Comparison of ENCODE assay signal across 11 cellular contexts in the genomic region with DNA sequence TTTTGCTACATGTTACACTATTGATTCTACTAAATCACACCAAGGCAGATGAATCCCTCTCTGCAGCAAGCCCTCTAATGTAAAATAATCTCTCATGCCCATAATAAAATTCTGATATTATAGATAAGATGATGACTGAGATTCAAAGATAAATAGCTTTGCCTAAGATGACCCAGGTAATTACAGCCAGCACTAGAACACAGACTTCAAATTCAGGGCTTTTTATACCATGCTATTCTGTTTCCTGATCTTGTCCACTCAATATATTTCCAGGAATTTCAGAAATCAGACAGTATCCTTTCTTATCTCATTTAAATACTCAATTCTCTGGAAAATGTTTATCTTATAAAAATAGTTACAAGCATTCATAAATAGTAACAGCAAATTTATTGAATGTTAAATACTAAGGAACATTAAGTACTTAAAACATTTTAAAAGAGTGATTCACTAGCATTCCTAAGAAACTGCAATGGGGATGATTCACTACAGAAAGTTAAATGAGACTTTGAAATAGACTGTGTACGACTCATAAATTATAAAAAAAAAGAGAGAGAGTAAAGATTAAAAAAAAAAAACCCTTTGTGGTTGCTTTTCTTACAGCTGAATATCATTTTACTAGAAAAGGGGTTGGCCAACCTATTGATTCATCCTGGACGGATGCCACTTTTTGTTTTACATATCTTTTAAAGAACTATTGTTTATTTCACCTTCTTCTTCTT. TPM values are rescaled to one million over a fixed set of nuclear protein-coding genes. Genes with fewer than 3 reads are reported as not detected.
DNase-seq lines count a peak whose midpoint lies in the region; ATAC-seq and TF ChIP-seq lines count a peak whose summit lies in the region.
"Had no signal": no experiment of that assay in that cellular context is flagged by ENCODE, and none has a peak within 500 bp of the region (broad histone marks: within the 10 kb centered on the region; RNA-seq: fewer than 3 reads in every experiment).

No MANE protein-coding gene starts in this region.

- H3K4me1 ChIP-seq in transverse colon: peaks cover 3 to 13% (median 7%) of the 10 kb centered on the region in 4 donors
- H3K4me1 ChIP-seq in CD8-positive, alpha-beta memory T cell (ENCODE audit: insufficient read depth, low read length): peaks cover 19% of the 10 kb centered on the region

- peaks cover 66% of the 10 kb centered on the region for H3K4me1 Mint-ChIP-seq in activated naive CD4-positive, alpha-beta T cell treated with anti-CD3 and anti-CD28 coated beads, Interleukin-2, amount 10 ng/mL, durations not matched to agents 7 days and 5 days
- H3K4me1 Mint-ChIP-seq in CD8-positive, alpha-beta memory T cell: peaks cover 7 to 23% (median 21%) of the 10 kb centered on the region in 3 donors

- 26 to 32% methylated on average over 2 of the region's 2 CpGs for WGBS in transverse colon (ENCODE audit: low coverage in 1 of 2), 2 donors

- H3K27me3 Mint-ChIP-seq in activated naive CD4-positive, alpha-beta T cell treated with anti-CD3 and anti-CD28 coated beads, Interleukin-2, amount 10 ng/mL, durations not matched to agents 7 days and 5 days: no peaks in the 10 kb centered on the region
- H3K27me3 Mint-ChIP-seq in CD8-positive, alpha-beta memory T cell: peaks cover 0 to 5% of the 10 kb centered on the region in 2 donors

- peaks cover 2% of the 10 kb centered on the region for H3K9me3 Mint-ChIP-seq in activated naive CD4-positive, alpha-beta T cell treated with anti-CD3 and anti-CD28 coated beads, Interleukin-2, amount 10 ng/mL, durations not matched to agents 7 days and 5 days
- no peaks in the 10 kb centered on the region for H3K9me3 Mint-ChIP-seq in CD8-positive, alpha-beta memory T cell

- in situ Hi-C loops in transverse colon (cut with MboI; ENCODE audit: low pct_ligation_motif_present in 1 of 4, low pct_unique_long_range_greater_than_20kb in 1 of 4, low sequenced_read_pairs in 3 of 4): no loop called here

- no peak for TF ChIP-seq CTCF in VCaP (conservative IDR thresholded peaks at IDR 0.05)
- TF ChIP-seq CTCF in foreskin fibroblast (IDR thresholded peaks at IDR 0.05; ENCODE audit: low read depth, low read length): no peak
- no peak for TF ChIP-seq CTCF in transverse colon (IDR thresholded peaks at IDR 0.05)

- ATAC-seq in HG03108 (IDR thresholded peaks at IDR 0.05; ENCODE audit: unreplicated experiment): no peak
- ATAC-seq: left ventricle myocardium superior had no signal

- CTCF ChIA-PET in activated naive CD4-positive, alpha-beta T cell treated with anti-CD3 and anti-CD28 coated beads, Interleukin-2, amount 10 ng/mL, durations not matched to agents 7 days and 5 days (lab: Charles Lee): interaction anchor here (0.6 to 5.0 kb wide), 7 partner anchors 9 to 88 kb away, joined by 3 to 23 read pairs (median 3); no protein-coding TSS in a partner anchor
- CTCF ChIA-PET in CD8-positive, alpha-beta memory T cell (lab: Charles Lee): no interaction called here

- intact Hi-C loops in transverse colon (cut with DNase I; ENCODE audit: low total_unique reads): no loop called here

- peak overlapping the region; percentile 56 for H3K27ac Mint-ChIP-seq in activated naive CD4-positive, alpha-beta T cell treated with anti-CD3 and anti-CD28 coated beads, Interleukin-2, amount 10 ng/mL, durations not matched to agents 7 days and 5 days
- peak overlapping the region in 1 of 8 donors; percentile 22 for H3K27ac Mint-ChIP-seq in CD8-positive, alpha-beta memory T cell

- no peak for TF ChIP-seq EP300 in transverse colon (IDR thresholded peaks at IDR 0.05; ENCODE audit: low read depth)

- POLR2A ChIA-PET in CD8-positive, alpha-beta memory T cell (lab: Charles Lee): no interaction called here

- no peaks in the 10 kb centered on the region for H3K9me3 ChIP-seq in transverse colon
- H3K9me3 ChIP-seq in CD8-positive, alpha-beta memory T cell (ENCODE audit: low read length): no peaks in the 10 kb centered on the region
- H3K9me3 ChIP-seq: Peyer's patch had no signal

- H3K27me3 ChIP-seq in transverse colon: no peaks in the 10 kb centered on the region
- H3K27me3 ChIP-seq in CD8-positive, alpha-beta memory T cell (ENCODE audit: insufficient read depth, low read length, poor library complexity, severe bottlenecking): no peaks in the 10 kb centered on the region
- H3K27me3 ChIP-seq: Peyer's patch had no signal

- peaks cover 2% of the 10 kb centered on the region for H3K36me3 Mint-ChIP-seq in activated naive CD4-positive, alpha-beta T cell treated with anti-CD3 and anti-CD28 coated beads, Interleukin-2, amount 10 ng/mL, durations not matched to agents 7 days and 5 days
- H3K36me3 Mint-ChIP-seq in CD8-positive, alpha-beta memory T cell: peaks cover 0 to 3% (median 0%) of the 10 kb centered on the region in 3 donors

- H3K27ac ChIP-seq in VCaP (peak overlapping the region; percentile 76), transverse colon (peak overlapping the region in 3 of 4 donors; percentile 31 to 46 (median 45))
- no peak overlapping the region for H3K27ac ChIP-seq in CD8-positive, alpha-beta memory T cell (ENCODE audit: low read depth, low read length)
- H3K27ac ChIP-seq: Peyer's patch had no signal

- H3K36me3 ChIP-seq in transverse colon: no peaks in the 10 kb centered on the region
- no peaks in the 10 kb centered on the region for H3K36me3 ChIP-seq in CD8-positive, alpha-beta memory T cell (ENCODE audit: insufficient read depth, low read length)
- H3K36me3 ChIP-seq: Peyer's patch had no signal

- TF ChIP-seq POLR2A in transverse colon (IDR thresholded peaks at IDR 0.05): no peak

- DNase-seq in activated naive CD4-positive, alpha-beta T cell treated with anti-CD3 and anti-CD28 coated beads, Interleukin-2, amount 10 ng/mL, durations not matched to agents 7 days and 5 days: no peak
- DNase-seq in activated naive CD4-positive, alpha-beta T cell (lab: John Stamatoyannopoulos, UW): no peak
- DNase-seq in foreskin fibroblast (peak; percentile 73 to 91), transverse colon (no peak), DMS153 treated with DMSO at 0.1 percent for 48 hours (lab: John Stamatoyannopoulos, UW; ENCODE audit: unreplicated experiment) (no peak)
- no peak for DNase-seq in CD8-positive, alpha-beta memory T cell
- DNase-seq: COR-L47, left ventricle myocardium superior, Peyer's patch had no signal

- H3K4me3 ChIP-seq in foreskin fibroblast (ENCODE audit: low read depth in 1 of 2, low read length in 2 of 2) (no peak overlapping the region), transverse colon (no peak overlapping the region)
- H3K4me3 ChIP-seq in CD8-positive, alpha-beta memory T cell (ENCODE audit: low read length): no peak overlapping the region
- H3K4me3 ChIP-seq: Peyer's patch had no signal

- no peak overlapping the region for H3K4me3 Mint-ChIP-seq in activated naive CD4-positive, alpha-beta T cell treated with anti-CD3 and anti-CD28 coated beads, Interleukin-2, amount 10 ng/mL, durations not matched to agents 7 days and 5 days
- no peak overlapping the region for H3K4me3 Mint-ChIP-seq in CD8-positive, alpha-beta memory T cell

RNA-seq across cellular contexts. Expression of gene IL21, which starts 45.8 kb away (rescaled TPM):
- total RNA-seq in transverse colon: under 1 TPM in 1 of 4 donors, not detected in 3; 0.16 TPM
- 1 to 10 TPM; 3.1 to 3.5 TPM for total RNA-seq in CD8-positive, alpha-beta memory T cell
- not detected for polyA plus RNA-seq in CD8-positive, alpha-beta memory T cell
- total RNA-seq: left ventricle myocardium superior, Peyer's patch had no signal

Comparison
In these comparisons a context has a peak if more than half of its experiments do, and no peak if none do; other contexts are left out.
1. DNase-seq: peak in foreskin fibroblast (2 of 2); none in activated naive CD4-positive, alpha-beta T cell treated with anti-CD3 and anti-CD28 coated beads, Interleukin-2, amount 10 ng/mL, durations not matched to agents 7 days and 5 days (single experiment), activated naive CD4-positive, alpha-beta T cell (0 of 4), transverse colon (single experiment), DMS153 treated with DMSO at 0.1 percent for 48 hours (single experiment) and CD8-positive, alpha-beta memory T cell (0 of 5).